ENCODE assay signal across 20 cellular contexts in genomic region chr18:54378057-54378456, GRCh38. TPM values are rescaled to one million over a fixed set of nuclear protein-coding genes. Genes with fewer than 3 reads are reported as not detected.
"Had no signal": no experiment of that assay in that cellular context is flagged by ENCODE, and none has a peak within 500 bp of the region (broad histone marks: within the 10 kb centered on the region; RNA-seq: fewer than 3 reads in every experiment).

No MANE protein-coding gene starts in this region.

- H3K27ac Mint-ChIP-seq: activated CD4-positive, alpha-beta memory T cell treated with anti-CD3 and anti-CD28 coated beads for 36 hours; activated CD4-positive, alpha-beta T cell treated with anti-CD3 and anti-CD28 coated beads, Interleukin-2, amount 10 ng/mL, durations not matched to agents 7 days and 5 days; activated naive CD8-positive, alpha-beta T cell treated with anti-CD3 and anti-CD28 coated beads, Interleukin-2, amount 10 ng/mL, durations not matched to agents 7 days and 5 days; activated T-cell treated with anti-CD3 and anti-CD28 coated beads, Interleukin-2, amount 50 U/mL, for 72 hours had no signal

- FAIRE-seq: RCC 7860 had no signal

- H3K4me3 Mint-ChIP-seq: activated CD4-positive, alpha-beta memory T cell treated with anti-CD3 and anti-CD28 coated beads for 36 hours; activated CD4-positive, alpha-beta T cell treated with anti-CD3 and anti-CD28 coated beads, Interleukin-2, amount 10 ng/mL, durations not matched to agents 7 days and 5 days; activated naive CD8-positive, alpha-beta T cell treated with anti-CD3 and anti-CD28 coated beads, Interleukin-2, amount 10 ng/mL, durations not matched to agents 7 days and 5 days; activated T-cell treated with anti-CD3 and anti-CD28 coated beads, Interleukin-2, amount 50 U/mL, for 72 hours had no signal

- H3K4me1 Mint-ChIP-seq: activated CD4-positive, alpha-beta T cell treated with anti-CD3 and anti-CD28 coated beads, Interleukin-2, amount 10 ng/mL, durations not matched to agents 7 days and 5 days; activated naive CD8-positive, alpha-beta T cell treated with anti-CD3 and anti-CD28 coated beads, Interleukin-2, amount 10 ng/mL, durations not matched to agents 7 days and 5 days had no signal

- H3K9me3 Mint-ChIP-seq: activated CD4-positive, alpha-beta memory T cell treated with anti-CD3 and anti-CD28 coated beads for 36 hours; activated CD4-positive, alpha-beta T cell treated with anti-CD3 and anti-CD28 coated beads, Interleukin-2, amount 10 ng/mL, durations not matched to agents 7 days and 5 days; activated naive CD8-positive, alpha-beta T cell treated with anti-CD3 and anti-CD28 coated beads, Interleukin-2, amount 10 ng/mL, durations not matched to agents 7 days and 5 days; activated T-cell treated with anti-CD3 and anti-CD28 coated beads, Interleukin-2, amount 50 U/mL, for 72 hours had no signal

- H3K27me3 Mint-ChIP-seq: activated CD4-positive, alpha-beta memory T cell treated with anti-CD3 and anti-CD28 coated beads for 36 hours; activated CD4-positive, alpha-beta T cell treated with anti-CD3 and anti-CD28 coated beads, Interleukin-2, amount 10 ng/mL, durations not matched to agents 7 days and 5 days; activated naive CD8-positive, alpha-beta T cell treated with anti-CD3 and anti-CD28 coated beads, Interleukin-2, amount 10 ng/mL, durations not matched to agents 7 days and 5 days had no signal

- DNase-seq: activated CD4-positive, alpha-beta memory T cell treated with anti-CD3 and anti-CD28 coated beads for 36 hours; activated CD4-positive, alpha-beta T cell treated with anti-CD3 and anti-CD28 coated beads, Interleukin-2, amount 10 ng/mL, durations not matched to agents 7 days and 5 days; activated CD4-positive, CD25-positive, alpha-beta regulatory T cell; activated CD8-positive, alpha-beta memory T cell treated with anti-CD3 and anti-CD28 coated beads for 24 hours; activated naive CD4-positive, alpha-beta T cell treated with anti-CD3 and anti-CD28 coated beads, Interleukin-2, amount 50 U/mL, for 16 hours; activated naive CD8-positive, alpha-beta T cell treated with anti-CD3 and anti-CD28 coated beads, Interleukin-2, amount 10 ng/mL, durations not matched to agents 7 days and 5 days; activated T-cell treated with anti-CD3 and anti-CD28 coated beads, Interleukin-2, amount 50 U/mL, for 72 hours; adrenal gland; anterior cingulate cortex; cerebellar nuclear complex; MM.1S; NCI-H1105; NCI-H1436 treated with DMSO at 0.1 percent for 48 hours; NCI-H187; NCI-H2081; NCI-H446; NCI-H524; PC-3; SHP77 had no signal

- ATAC-seq: activated T-cell treated with anti-CD3 and anti-CD28 coated beads, Interleukin-2, amount 50 U/mL, for 72 hours; PC-3 had no signal

RNA-seq across cellular contexts. Expression of gene STARD6, which starts 20.4 kb away (rescaled TPM):
- polyA plus RNA-seq: adrenal gland had no signal
